In genomic region chr10:75773139-75773801, GRCh38 we compare ENCODE assay signal across 9 cellular contexts.
DNase-seq lines count a peak whose midpoint lies in the region; ATAC-seq and TF ChIP-seq lines count a peak whose summit lies in the region.
"Had no signal": no experiment of that assay in that cellular context is flagged by ENCODE, and none has a peak within 500 bp of the region (broad histone marks: within the 10 kb centered on the region; RNA-seq: fewer than 3 reads in every experiment).

No MANE protein-coding gene starts in this region.

- no peak overlapping the region for H3K27ac Mint-ChIP-seq in stimulated activated naive B cell treated with anti-CD40 and anti-IgM and Interleukin-4, amounts not matched to agents 10 μg/mL and 1 μg/mL and 100 μg/mL, for 72 hours

- H3K9me3 Mint-ChIP-seq in stimulated activated naive B cell treated with anti-CD40 and anti-IgM and Interleukin-4, amounts not matched to agents 10 μg/mL and 1 μg/mL and 100 μg/mL, for 72 hours: no peaks in the 10 kb centered on the region

- TF ChIP-seq CTCF in fibroblast of villous mesenchyme (IDR thresholded peaks at IDR 0.05; ENCODE audit: insufficient read depth, low read depth, low read length): no peak

- peaks cover 2% of the 10 kb centered on the region in 2 donors for H3K27me3 Mint-ChIP-seq in stimulated activated naive B cell treated with anti-CD40 and anti-IgM and Interleukin-4, amounts not matched to agents 10 μg/mL and 1 μg/mL and 100 μg/mL, for 72 hours

- H3K4me3 Mint-ChIP-seq in stimulated activated naive B cell treated with anti-CD40 and anti-IgM and Interleukin-4, amounts not matched to agents 10 μg/mL and 1 μg/mL and 100 μg/mL, for 72 hours: no peak overlapping the region

- peak; percentile 29 to 60 for ATAC-seq in stimulated activated naive B cell treated with anti-CD40 and anti-IgM and Interleukin-4, amounts not matched to agents 10 μg/mL and 1 μg/mL and 100 μg/mL, for 72 hours (replicated peaks)
- no peak for ATAC-seq in HG03439 (IDR thresholded peaks at IDR 0.05; ENCODE audit: unreplicated experiment)

- DNase-seq in DMS53 (lab: John Stamatoyannopoulos, UW): peak; percentile 31
- no peak for DNase-seq in DMS53 treated with DMSO at 0.1 percent for 48 hours (lab: John Stamatoyannopoulos, UW; ENCODE audit: unreplicated experiment)
- DNase-seq in T1000 (lab: John Stamatoyannopoulos, UW): peak; percentile 74
- peak; percentile 44 for DNase-seq in fibroblast of villous mesenchyme (ENCODE audit: low read depth)
- no peak for DNase-seq in stimulated activated naive B cell treated with anti-CD40 and anti-IgM and Interleukin-4, amounts not matched to agents 10 μg/mL and 1 μg/mL and 100 μg/mL, for 72 hours
- no peak for DNase-seq in GDM1 (lab: John Stamatoyannopoulos, UW)
- no peak for DNase-seq in NCI-H1417 (lab: John Stamatoyannopoulos, UW)
- DNase-seq: NCI-H2029 treated with DMSO at 0.1 percent for 48 hours had no signal

- H3K36me3 Mint-ChIP-seq in stimulated activated naive B cell treated with anti-CD40 and anti-IgM and Interleukin-4, amounts not matched to agents 10 μg/mL and 1 μg/mL and 100 μg/mL, for 72 hours: no peaks in the 10 kb centered on the region

- H3K4me1 Mint-ChIP-seq in stimulated activated naive B cell treated with anti-CD40 and anti-IgM and Interleukin-4, amounts not matched to agents 10 μg/mL and 1 μg/mL and 100 μg/mL, for 72 hours: peaks cover 4 to 16% of the 10 kb centered on the region in 2 donors

- H3K4me3 ChIP-seq in fibroblast of villous mesenchyme (ENCODE audit: low read depth, low read length): no peak overlapping the region

Comparison
In these comparisons a context has a peak if more than half of its experiments do, and no peak if none do; other contexts are left out.
1. DNase-seq: peak in DMS53 (single experiment), T1000 (single experiment) and fibroblast of villous mesenchyme (single experiment); none in DMS53 treated with DMSO at 0.1 percent for 48 hours (single experiment), stimulated activated naive B cell treated with anti-CD40 and anti-IgM and Interleukin-4, amounts not matched to agents 10 μg/mL and 1 μg/mL and 100 μg/mL, for 72 hours (single experiment), GDM1 (single experiment) and NCI-H1417 (0 of 3).